ENCODE assay signal across 17 cellular contexts in the genomic region with DNA sequence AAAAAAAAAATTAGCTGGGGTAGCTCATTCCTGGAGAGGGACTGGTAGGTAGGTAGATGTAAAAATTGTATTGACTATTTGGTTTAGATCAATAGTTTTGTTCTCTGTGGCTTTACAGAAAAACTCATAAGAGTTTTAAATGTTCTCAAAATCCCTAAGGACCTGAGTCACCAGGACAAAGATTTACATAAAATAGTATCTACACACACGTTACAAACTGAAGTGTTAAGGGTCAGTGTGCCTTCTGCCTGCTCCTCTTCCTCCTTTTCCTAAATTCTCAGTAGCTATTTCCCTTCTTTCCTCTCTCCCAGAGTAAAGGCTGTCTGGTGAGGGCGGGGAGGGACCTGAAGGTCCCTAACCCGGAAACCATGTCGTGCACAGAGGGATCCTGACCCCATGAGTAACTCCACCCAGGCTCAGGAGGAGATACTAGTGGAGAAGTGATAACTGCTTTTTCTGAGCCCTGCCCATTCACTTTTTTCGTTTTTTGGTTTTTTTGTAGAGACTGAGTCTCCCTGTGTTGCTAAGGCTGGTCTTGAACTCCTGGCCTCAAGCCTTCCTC. TPM values are rescaled to one million over a fixed set of nuclear protein-coding genes. Genes with fewer than 3 reads are reported as not detected.
A peak's percentile ranks its signal among the peaks of the same experiment; 100 is the strongest.
DNase-seq lines count a peak whose midpoint lies in the region; ATAC-seq, FAIRE-seq and TF ChIP-seq lines count a peak whose summit lies in the region.
"Had no signal": no experiment of that assay in that cellular context is flagged by ENCODE, and none has a peak within 500 bp of the region (broad histone marks: within the 10 kb centered on the region; RNA-seq: fewer than 3 reads in every experiment).

No MANE protein-coding gene starts in this region.

- H3K36me3 ChIP-seq in left ventricle myocardium inferior (peaks cover 3% of the 10 kb centered on the region), gastrocnemius medialis (no peaks in the 10 kb centered on the region)
- H3K36me3 ChIP-seq: suprapubic skin had no signal

- peaks cover 34% of the 10 kb centered on the region for H3K4me1 Mint-ChIP-seq in activated CD4-positive, alpha-beta T cell treated with anti-CD3 and anti-CD28 coated beads, Interleukin-2, amount 10 ng/mL, durations not matched to agents 7 days and 5 days
- H3K4me1 Mint-ChIP-seq in activated T-helper 1 cell treated with anti-CD3 and anti-CD28 coated beads, Interleukin-12 subunit alpha, Interleukin-12 subunit beta, Interleukin-2, Interleukin-4 antibody, amounts not matched to agents 30 ng/mL and 10 ng/mL and 1 ng/mL, durations not matched to agents 14 hours and 24 hours and 36 hours (ENCODE audit: low read depth): peaks cover 30% of the 10 kb centered on the region

- ATAC-seq in gastrocnemius medialis (no peak), GM19395 (IDR thresholded peaks at IDR 0.05; ENCODE audit: unreplicated experiment) (no peak)

- H3K27me3 Mint-ChIP-seq in activated CD4-positive, alpha-beta T cell treated with anti-CD3 and anti-CD28 coated beads, Interleukin-2, amount 10 ng/mL, durations not matched to agents 7 days and 5 days: no peaks in the 10 kb centered on the region
- H3K27me3 Mint-ChIP-seq in activated T-helper 1 cell treated with anti-CD3 and anti-CD28 coated beads, Interleukin-12 subunit alpha, Interleukin-12 subunit beta, Interleukin-2, Interleukin-4 antibody, amounts not matched to agents 30 ng/mL and 10 ng/mL and 1 ng/mL, durations not matched to agents 14 hours and 24 hours and 36 hours (ENCODE audit: insufficient read depth): no peaks in the 10 kb centered on the region

- intact Hi-C loops in activated T-helper 1 cell treated with anti-CD3 and anti-CD28 coated beads, Interleukin-12 subunit alpha, Interleukin-12 subunit beta, Interleukin-2, Interleukin-4 antibody, amounts not matched to agents 30 ng/mL and 10 ng/mL and 1 ng/mL, durations not matched to agents 14 hours and 24 hours and 36 hours (cut with micrococcal nuclease): no loop called here
- intact Hi-C loops in left ventricle myocardium inferior (cut with micrococcal nuclease): no loop called here
- intact Hi-C loops in gastrocnemius medialis (cut with DNase I; ENCODE audit: low total_unique reads): no loop called here

- in situ Hi-C loops in gastrocnemius medialis (cut with MboI; ENCODE audit: low sequenced_read_pairs in 4 of 4): no loop called here

- no peaks in the 10 kb centered on the region for H3K9me3 ChIP-seq in left ventricle myocardium inferior (replicated peaks)
- no peaks in the 10 kb centered on the region for H3K9me3 ChIP-seq in gastrocnemius medialis
- H3K9me3 ChIP-seq: suprapubic skin had no signal

- no peak for FAIRE-seq in D721Med (lab: Jason Lieb, UNC)
- FAIRE-seq: astrocyte, keratinocyte had no signal

- TF ChIP-seq CTCF in left ventricle myocardium inferior (IDR thresholded peaks at IDR 0.05; ENCODE audit: borderline replicate concordance) (no peak), gastrocnemius medialis (IDR thresholded peaks at IDR 0.05 in 4 of 5, conservative IDR thresholded peaks at IDR 0.05 in 1 of 5) (no peak), D721Med (IDR thresholded peaks at IDR 0.05; ENCODE audit: insufficient read depth, missing control alignments) (no peak)

- H3K4me1 ChIP-seq in left ventricle myocardium inferior: peaks cover 62% of the 10 kb centered on the region
- H3K4me1 ChIP-seq in gastrocnemius medialis: peaks cover 42 to 46% of the 10 kb centered on the region in 2 donors

- no peak overlapping the region for H3K4me3 Mint-ChIP-seq in activated CD4-positive, alpha-beta T cell treated with anti-CD3 and anti-CD28 coated beads, Interleukin-2, amount 10 ng/mL, durations not matched to agents 7 days and 5 days
- no peak overlapping the region for H3K4me3 Mint-ChIP-seq in activated T-helper 1 cell treated with anti-CD3 and anti-CD28 coated beads, Interleukin-12 subunit alpha, Interleukin-12 subunit beta, Interleukin-2, Interleukin-4 antibody, amounts not matched to agents 30 ng/mL and 10 ng/mL and 1 ng/mL, durations not matched to agents 14 hours and 24 hours and 36 hours

- H3K4me3 ChIP-seq in left ventricle myocardium inferior (no peak overlapping the region), gastrocnemius medialis (no peak overlapping the region)
- H3K4me3 ChIP-seq: skin epidermis, suprapubic skin had no signal

- H3K27ac Mint-ChIP-seq in activated CD4-positive, alpha-beta T cell treated with anti-CD3 and anti-CD28 coated beads, Interleukin-2, amount 10 ng/mL, durations not matched to agents 7 days and 5 days: peak overlapping the region; percentile 56
- H3K27ac Mint-ChIP-seq in activated T-helper 1 cell treated with anti-CD3 and anti-CD28 coated beads, Interleukin-12 subunit alpha, Interleukin-12 subunit beta, Interleukin-2, Interleukin-4 antibody, amounts not matched to agents 30 ng/mL and 10 ng/mL and 1 ng/mL, durations not matched to agents 14 hours and 24 hours and 36 hours: peak overlapping the region; percentile 75

- CTCF ChIA-PET in activated CD4-positive, alpha-beta T cell treated with anti-CD3 and anti-CD28 coated beads, Interleukin-2, amount 10 ng/mL, durations not matched to agents 7 days and 5 days (lab: Charles Lee): interaction anchor here (0.6 to 1.6 kb wide), 3 partner anchors 12 to 387 kb away, joined by 3 to 4 read pairs (median 3); no protein-coding TSS in a partner anchor

- no peaks in the 10 kb centered on the region for H3K27me3 ChIP-seq in left ventricle myocardium inferior (ENCODE audit: low read depth)
- H3K27me3 ChIP-seq in gastrocnemius medialis: no peaks in the 10 kb centered on the region
- H3K27me3 ChIP-seq: suprapubic skin had no signal

- TF ChIP-seq POLR2A in gastrocnemius medialis (IDR thresholded peaks at IDR 0.05): no peak

- peaks cover 27% of the 10 kb centered on the region for H3K36me3 Mint-ChIP-seq in activated CD4-positive, alpha-beta T cell treated with anti-CD3 and anti-CD28 coated beads, Interleukin-2, amount 10 ng/mL, durations not matched to agents 7 days and 5 days (ENCODE audit: low read depth)
- H3K36me3 Mint-ChIP-seq in activated T-helper 1 cell treated with anti-CD3 and anti-CD28 coated beads, Interleukin-12 subunit alpha, Interleukin-12 subunit beta, Interleukin-2, Interleukin-4 antibody, amounts not matched to agents 30 ng/mL and 10 ng/mL and 1 ng/mL, durations not matched to agents 14 hours and 24 hours and 36 hours (ENCODE audit: low read depth): peaks cover 15% of the 10 kb centered on the region

- no peak for DNase-seq in activated CD4-positive, alpha-beta T cell treated with anti-CD3 and anti-CD28 coated beads, Interleukin-2, amount 10 ng/mL, durations not matched to agents 7 days and 5 days
- DNase-seq in activated CD4-positive, alpha-beta T cell treated with anti-CD3 and anti-CD28 coated beads, Interleukin-2, amount 50 U/mL, for 4 hours: no peak
- no peak for DNase-seq in activated T-helper 1 cell treated with anti-CD3 and anti-CD28 coated beads, Interleukin-12 subunit alpha, Interleukin-12 subunit beta, Interleukin-2, Interleukin-4 antibody, amounts not matched to agents 30 ng/mL and 10 ng/mL and 1 ng/mL, durations not matched to agents 14 hours and 24 hours and 36 hours (ENCODE audit: low spot score)
- DNase-seq in left ventricle myocardium inferior (no peak), gastrocnemius medialis (no peak), D721Med (ENCODE audit: insufficient read length, low spot score) (no peak)
- no peak for DNase-seq in activated CD4-positive, alpha-beta T cell treated with anti-CD3 and anti-CD28 coated beads for 1 hour
- DNase-seq: 8988T; effector memory CD4-positive, alpha-beta T cell; H7; SIG-M5 had no signal

- no peaks in the 10 kb centered on the region for H3K9me3 Mint-ChIP-seq in activated CD4-positive, alpha-beta T cell treated with anti-CD3 and anti-CD28 coated beads, Interleukin-2, amount 10 ng/mL, durations not matched to agents 7 days and 5 days
- no peaks in the 10 kb centered on the region for H3K9me3 Mint-ChIP-seq in activated T-helper 1 cell treated with anti-CD3 and anti-CD28 coated beads, Interleukin-12 subunit alpha, Interleukin-12 subunit beta, Interleukin-2, Interleukin-4 antibody, amounts not matched to agents 30 ng/mL and 10 ng/mL and 1 ng/mL, durations not matched to agents 14 hours and 24 hours and 36 hours

- POLR2A ChIA-PET in activated CD4-positive, alpha-beta T cell treated with anti-CD3 and anti-CD28 coated beads, Interleukin-2, amount 10 ng/mL, durations not matched to agents 7 days and 5 days (lab: Charles Lee): no interaction called here

- H3K27ac ChIP-seq in left ventricle myocardium inferior (replicated peaks): peak overlapping the region; percentile 67
- peak overlapping the region; percentile 83 to 90 (median 87) for H3K27ac ChIP-seq in gastrocnemius medialis
- H3K27ac ChIP-seq: suprapubic skin had no signal

RNA-seq across cellular contexts. Expression of gene PLEKHM2, which starts 8.1 kb away (rescaled TPM):
- total RNA-seq in activated CD4-positive, alpha-beta T cell treated with anti-CD3 and anti-CD28 coated beads, Interleukin-2, amount 10 ng/mL, durations not matched to agents 7 days and 5 days: 10 to 100 TPM; 52.7 to 56.0 TPM
- 65.5 and 66.2 TPM in 2 replicates for total RNA-seq in activated T-helper 1 cell treated with anti-CD3 and anti-CD28 coated beads, Interleukin-12 subunit alpha, Interleukin-12 subunit beta, Interleukin-2, Interleukin-4 antibody, amounts not matched to agents 30 ng/mL and 10 ng/mL and 1 ng/mL, durations not matched to agents 14 hours and 24 hours and 36 hours
- 90.3 TPM for total RNA-seq in left ventricle myocardium inferior
- total RNA-seq in gastrocnemius medialis: 100 to 1,000 TPM in 3 of 4 donors, 10 to 100 TPM in 1; 86.7 to 170 (median 144) TPM

RNA-seq across cellular contexts. Expression of gene SLC25A34, which starts 43.9 kb away (rescaled TPM):
- total RNA-seq in activated CD4-positive, alpha-beta T cell treated with anti-CD3 and anti-CD28 coated beads, Interleukin-2, amount 10 ng/mL, durations not matched to agents 7 days and 5 days: 1 to 10 TPM; 1.8 to 2.2 TPM
- 1.1 and 1.8 TPM in 2 replicates for total RNA-seq in activated T-helper 1 cell treated with anti-CD3 and anti-CD28 coated beads, Interleukin-12 subunit alpha, Interleukin-12 subunit beta, Interleukin-2, Interleukin-4 antibody, amounts not matched to agents 30 ng/mL and 10 ng/mL and 1 ng/mL, durations not matched to agents 14 hours and 24 hours and 36 hours
- 34.0 TPM for total RNA-seq in left ventricle myocardium inferior
- 10 to 100 TPM in 3 of 4 donors, 1 to 10 TPM in 1; 7.8 to 17.2 (median 13.8) TPM for total RNA-seq in gastrocnemius medialis

RNA-seq across cellular contexts. Expression of gene TMEM82, which starts 50.1 kb away (rescaled TPM):
- total RNA-seq in activated CD4-positive, alpha-beta T cell treated with anti-CD3 and anti-CD28 coated beads, Interleukin-2, amount 10 ng/mL, durations not matched to agents 7 days and 5 days: not detected
- not detected in 2 replicates for total RNA-seq in activated T-helper 1 cell treated with anti-CD3 and anti-CD28 coated beads, Interleukin-12 subunit alpha, Interleukin-12 subunit beta, Interleukin-2, Interleukin-4 antibody, amounts not matched to agents 30 ng/mL and 10 ng/mL and 1 ng/mL, durations not matched to agents 14 hours and 24 hours and 36 hours
- total RNA-seq in left ventricle myocardium inferior (not detected), gastrocnemius medialis (under 1 TPM in 1 of 4 donors, not detected in 3; 0.33 TPM)
- total RNA-seq: astrocyte, glomerular endothelial cell, suprapubic skin had no signal
